In genomic region chr15:42736793-42737528, GRCh38 we compare ENCODE assay signal across 1 cellular context.
TF ChIP-seq lines count a peak whose summit lies in the region.

Gene CDAN1, minus strand, starts transcription at chr15:42737128. Its CDS starts 26 bp downstream, at chr15:42737102.

TF ChIP-seq in GM23338, 12 proteins besides CTCF, POLR2A, EP300 and RAD21 (continued from another document):
- TF ChIP-seq ZNF462 (CRISPR knock-in tag; IDR thresholded peaks at IDR 0.05) = no peak
TF ChIP-seq in GM23338: peak in this region for 1.
